Comparison of ENCODE assay signal across 1 cellular context in the genomic region with DNA sequence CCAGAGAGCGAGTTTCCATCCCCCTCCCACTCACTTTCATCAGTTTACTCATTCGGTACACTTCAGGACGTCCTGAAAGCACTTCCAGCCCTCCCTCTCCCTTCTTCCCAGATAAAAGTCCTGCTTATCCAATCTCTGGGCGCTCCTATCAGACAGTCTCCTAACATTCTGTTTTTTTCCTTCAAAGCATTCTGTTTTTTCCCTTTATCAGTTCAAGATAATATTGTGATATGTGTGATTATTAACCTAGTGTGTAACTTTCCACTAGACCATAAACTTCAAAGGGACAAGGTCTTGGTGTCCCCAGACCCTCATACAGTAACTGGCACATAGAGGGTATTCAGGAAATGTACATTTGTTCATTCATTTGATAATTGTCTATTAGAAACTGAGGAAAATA.
A peak's percentile ranks its signal among the peaks of the same experiment; 100 is the strongest.
TF ChIP-seq lines count a peak whose summit lies in the region.

No MANE protein-coding gene starts in this region.

TF ChIP-seq in HepG2, 621 proteins besides CTCF, POLR2A, EP300 and RAD21 (continued from another document and continues in another):
- TF ChIP-seq, protein P1, sequence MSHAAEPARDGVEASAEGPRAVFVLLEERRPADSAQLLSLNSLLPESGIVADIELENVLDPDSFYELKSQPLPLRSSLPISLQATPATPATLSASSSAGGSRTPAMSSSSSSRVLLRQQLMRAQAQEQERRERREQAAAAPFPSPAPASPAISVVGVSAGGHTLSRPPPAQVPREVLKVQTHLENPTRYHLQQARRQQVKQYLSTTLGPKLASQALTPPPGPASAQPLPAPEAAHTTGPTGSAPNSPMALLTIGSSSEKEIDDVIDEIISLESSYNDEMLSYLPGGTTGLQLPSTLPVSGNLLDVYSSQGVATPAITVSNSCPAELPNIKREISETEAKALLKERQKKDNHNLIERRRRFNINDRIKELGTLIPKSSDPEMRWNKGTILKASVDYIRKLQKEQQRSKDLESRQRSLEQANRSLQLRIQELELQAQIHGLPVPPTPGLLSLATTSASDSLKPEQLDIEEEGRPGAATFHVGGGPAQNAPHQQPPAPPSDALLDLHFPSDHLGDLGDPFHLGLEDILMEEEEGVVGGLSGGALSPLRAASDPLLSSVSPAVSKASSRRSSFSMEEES (CRISPR knock-in tag; IDR thresholded peaks at IDR 0.05) = no peak
- TF ChIP-seq SNAI1 (CRISPR knock-in tag; IDR thresholded peaks at IDR 0.05; ENCODE audit: borderline replicate concordance) (no peak), SALL1 (CRISPR knock-in tag; IDR thresholded peaks at IDR 0.05) (no peak), KDM5A (IDR thresholded peaks at IDR 0.05; ENCODE audit: borderline replicate concordance, low read length) (no peak), ZNF564 (CRISPR knock-in tag; IDR thresholded peaks at IDR 0.05) (no peak), ZNF333 (CRISPR knock-in tag; IDR thresholded peaks at IDR 0.05; ENCODE audit: borderline replicate concordance) (no peak), SIN3B (IDR thresholded peaks at IDR 0.05; ENCODE audit: low read length) (no peak), MED1 (CRISPR knock-in tag; IDR thresholded peaks at IDR 0.05) (peak; percentile 47; the same call in 1 of the 2 replicates), ZNF556 (CRISPR knock-in tag; IDR thresholded peaks at IDR 0.05; ENCODE audit: borderline replicate concordance) (0 out of 2 replicates have a peak, but pooled peaks have one; percentile 27), TCF7 (IDR thresholded peaks at IDR 0.05; ENCODE audit: low read depth) (peak; percentile 71), ZSCAN20 (CRISPR knock-in tag; IDR thresholded peaks at IDR 0.05; ENCODE audit: borderline replicate concordance) (no peak), ZNF33B (CRISPR knock-in tag; IDR thresholded peaks at IDR 0.05) (no peak), RXRB (CRISPR knock-in tag; IDR thresholded peaks at IDR 0.05; ENCODE audit: borderline replicate concordance) (0 out of 2 replicates have a peak, but pooled peaks have one; percentile 22), ZNF460 (CRISPR knock-in tag; IDR thresholded peaks at IDR 0.05; ENCODE audit: borderline replicate concordance) (no peak), ZFP1 (CRISPR knock-in tag; IDR thresholded peaks at IDR 0.05) (no peak), SETDB1 (CRISPR knock-in tag; IDR thresholded peaks at IDR 0.05; ENCODE audit: borderline replicate concordance) (no peak), NFATC3 (CRISPR knock-in tag; IDR thresholded peaks at IDR 0.05) (0 out of 2 replicates have a peak, but pooled peaks have one; percentile 72), PHF8 (CRISPR knock-in tag; IDR thresholded peaks at IDR 0.05) (no peak), NR2F6 (IDR thresholded peaks at IDR 0.05) (no peak), NR2F6 (CRISPR knock-in tag; IDR thresholded peaks at IDR 0.05) (peak; percentile 29; the same call in 1 of the 2 replicates), ZNF678 (CRISPR knock-in tag; IDR thresholded peaks at IDR 0.05) (no peak), HMG20A (CRISPR knock-in tag; IDR thresholded peaks at IDR 0.05; ENCODE audit: borderline replicate concordance) (no peak), MEIS1 (CRISPR knock-in tag; IDR thresholded peaks at IDR 0.05; ENCODE audit: borderline replicate concordance) (no peak), HNF4A (CRISPR knock-in tag; IDR thresholded peaks at IDR 0.05) (peak; percentile 39; the same call in 1 of the 2 replicates), ELF3 (CRISPR knock-in tag; IDR thresholded peaks at IDR 0.05) (peak; percentile 35; the same call in 1 of the 2 replicates), ESRRA (CRISPR knock-in tag; IDR thresholded peaks at IDR 0.05; ENCODE audit: low read depth) (no peak), FOXP1 (IDR thresholded peaks at IDR 0.05) (no peak), FOXP1 (CRISPR knock-in tag; IDR thresholded peaks at IDR 0.05) (no peak; the same call in 1 of the 2 replicates), BCL6 (CRISPR knock-in tag; IDR thresholded peaks at IDR 0.05) (peak; percentile 63), ZMYM4 (CRISPR knock-in tag; IDR thresholded peaks at IDR 0.05) (no peak; the same call in 1 of the 2 replicates)
- TF ChIP-seq, protein P2, sequence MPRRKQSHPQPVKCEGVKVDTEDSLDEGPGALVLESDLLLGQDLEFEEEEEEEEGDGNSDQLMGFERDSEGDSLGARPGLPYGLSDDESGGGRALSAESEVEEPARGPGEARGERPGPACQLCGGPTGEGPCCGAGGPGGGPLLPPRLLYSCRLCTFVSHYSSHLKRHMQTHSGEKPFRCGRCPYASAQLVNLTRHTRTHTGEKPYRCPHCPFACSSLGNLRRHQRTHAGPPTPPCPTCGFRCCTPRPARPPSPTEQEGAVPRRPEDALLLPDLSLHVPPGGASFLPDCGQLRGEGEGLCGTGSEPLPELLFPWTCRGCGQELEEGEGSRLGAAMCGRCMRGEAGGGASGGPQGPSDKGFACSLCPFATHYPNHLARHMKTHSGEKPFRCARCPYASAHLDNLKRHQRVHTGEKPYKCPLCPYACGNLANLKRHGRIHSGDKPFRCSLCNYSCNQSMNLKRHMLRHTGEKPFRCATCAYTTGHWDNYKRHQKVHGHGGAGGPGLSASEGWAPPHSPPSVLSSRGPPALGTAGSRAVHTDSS (CRISPR knock-in tag; conservative IDR thresholded peaks at IDR 0.05) = no peak
- TF ChIP-seq, protein P3, sequence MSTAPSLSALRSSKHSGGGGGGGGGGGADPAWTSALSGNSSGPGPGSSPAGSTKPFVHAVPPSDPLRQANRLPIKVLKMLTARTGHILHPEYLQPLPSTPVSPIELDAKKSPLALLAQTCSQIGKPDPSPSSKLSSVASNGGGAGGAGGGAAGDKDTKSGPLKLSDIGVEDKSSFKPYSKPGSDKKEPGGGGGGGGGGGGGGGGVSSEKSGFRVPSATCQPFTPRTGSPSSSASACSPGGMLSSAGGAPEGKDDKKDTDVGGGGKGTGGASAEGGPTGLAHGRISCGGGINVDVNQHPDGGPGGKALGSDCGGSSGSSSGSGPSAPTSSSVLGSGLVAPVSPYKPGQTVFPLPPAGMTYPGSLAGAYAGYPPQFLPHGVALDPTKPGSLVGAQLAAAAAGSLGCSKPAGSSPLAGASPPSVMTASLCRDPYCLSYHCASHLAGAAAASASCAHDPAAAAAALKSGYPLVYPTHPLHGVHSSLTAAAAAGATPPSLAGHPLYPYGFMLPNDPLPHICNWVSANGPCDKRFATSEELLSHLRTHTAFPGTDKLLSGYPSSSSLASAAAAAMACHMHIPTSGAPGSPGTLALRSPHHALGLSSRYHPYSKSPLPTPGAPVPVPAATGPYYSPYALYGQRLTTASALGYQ (CRISPR knock-in tag; IDR thresholded peaks at IDR 0.05) = no peak
- TF ChIP-seq, protein P4, sequence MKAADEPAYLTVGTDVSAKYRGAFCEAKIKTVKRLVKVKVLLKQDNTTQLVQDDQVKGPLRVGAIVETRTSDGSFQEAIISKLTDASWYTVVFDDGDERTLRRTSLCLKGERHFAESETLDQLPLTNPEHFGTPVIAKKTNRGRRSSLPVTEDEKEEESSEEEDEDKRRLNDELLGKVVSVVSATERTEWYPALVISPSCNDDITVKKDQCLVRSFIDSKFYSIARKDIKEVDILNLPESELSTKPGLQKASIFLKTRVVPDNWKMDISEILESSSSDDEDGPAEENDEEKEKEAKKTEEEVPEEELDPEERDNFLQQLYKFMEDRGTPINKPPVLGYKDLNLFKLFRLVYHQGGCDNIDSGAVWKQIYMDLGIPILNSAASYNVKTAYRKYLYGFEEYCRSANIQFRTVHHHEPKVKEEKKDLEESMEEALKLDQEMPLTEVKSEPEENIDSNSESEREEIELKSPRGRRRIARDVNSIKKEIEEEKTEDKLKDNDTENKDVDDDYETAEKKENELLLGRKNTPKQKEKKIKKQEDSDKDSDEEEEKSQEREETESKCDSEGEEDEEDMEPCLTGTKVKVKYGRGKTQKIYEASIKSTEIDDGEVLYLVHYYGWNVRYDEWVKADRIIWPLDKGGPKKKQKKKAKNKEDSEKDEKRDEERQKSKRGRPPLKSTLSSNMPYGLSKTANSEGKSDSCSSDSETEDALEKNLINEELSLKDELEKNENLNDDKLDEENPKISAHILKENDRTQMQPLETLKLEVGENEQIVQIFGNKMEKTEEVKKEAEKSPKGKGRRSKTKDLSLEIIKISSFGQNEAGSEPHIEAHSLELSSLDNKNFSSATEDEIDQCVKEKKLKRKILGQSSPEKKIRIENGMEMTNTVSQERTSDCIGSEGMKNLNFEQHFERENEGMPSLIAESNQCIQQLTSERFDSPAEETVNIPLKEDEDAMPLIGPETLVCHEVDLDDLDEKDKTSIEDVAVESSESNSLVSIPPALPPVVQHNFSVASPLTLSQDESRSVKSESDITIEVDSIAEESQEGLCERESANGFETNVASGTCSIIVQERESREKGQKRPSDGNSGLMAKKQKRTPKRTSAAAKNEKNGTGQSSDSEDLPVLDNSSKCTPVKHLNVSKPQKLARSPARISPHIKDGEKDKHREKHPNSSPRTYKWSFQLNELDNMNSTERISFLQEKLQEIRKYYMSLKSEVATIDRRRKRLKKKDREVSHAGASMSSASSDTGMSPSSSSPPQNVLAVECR (CRISPR knock-in tag; IDR thresholded peaks at IDR 0.05; ENCODE audit: borderline replicate concordance) = no peak
- TF ChIP-seq, protein P5, sequence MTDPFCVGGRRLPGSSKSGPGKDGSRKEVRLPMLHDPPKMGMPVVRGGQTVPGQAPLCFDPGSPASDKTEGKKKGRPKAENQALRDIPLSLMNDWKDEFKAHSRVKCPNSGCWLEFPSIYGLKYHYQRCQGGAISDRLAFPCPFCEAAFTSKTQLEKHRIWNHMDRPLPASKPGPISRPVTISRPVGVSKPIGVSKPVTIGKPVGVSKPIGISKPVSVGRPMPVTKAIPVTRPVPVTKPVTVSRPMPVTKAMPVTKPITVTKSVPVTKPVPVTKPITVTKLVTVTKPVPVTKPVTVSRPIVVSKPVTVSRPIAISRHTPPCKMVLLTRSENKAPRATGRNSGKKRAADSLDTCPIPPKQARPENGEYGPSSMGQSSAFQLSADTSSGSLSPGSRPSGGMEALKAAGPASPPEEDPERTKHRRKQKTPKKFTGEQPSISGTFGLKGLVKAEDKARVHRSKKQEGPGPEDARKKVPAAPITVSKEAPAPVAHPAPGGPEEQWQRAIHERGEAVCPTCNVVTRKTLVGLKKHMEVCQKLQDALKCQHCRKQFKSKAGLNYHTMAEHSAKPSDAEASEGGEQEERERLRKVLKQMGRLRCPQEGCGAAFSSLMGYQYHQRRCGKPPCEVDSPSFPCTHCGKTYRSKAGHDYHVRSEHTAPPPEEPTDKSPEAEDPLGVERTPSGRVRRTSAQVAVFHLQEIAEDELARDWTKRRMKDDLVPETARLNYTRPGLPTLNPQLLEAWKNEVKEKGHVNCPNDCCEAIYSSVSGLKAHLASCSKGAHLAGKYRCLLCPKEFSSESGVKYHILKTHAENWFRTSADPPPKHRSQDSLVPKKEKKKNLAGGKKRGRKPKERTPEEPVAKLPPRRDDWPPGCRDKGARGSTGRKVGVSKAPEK (CRISPR knock-in tag; IDR thresholded peaks at IDR 0.05; ENCODE audit: borderline replicate concordance) = 0 out of 2 replicates have a peak, but pooled peaks have one; percentile 72
- TF ChIP-seq, protein P6, sequence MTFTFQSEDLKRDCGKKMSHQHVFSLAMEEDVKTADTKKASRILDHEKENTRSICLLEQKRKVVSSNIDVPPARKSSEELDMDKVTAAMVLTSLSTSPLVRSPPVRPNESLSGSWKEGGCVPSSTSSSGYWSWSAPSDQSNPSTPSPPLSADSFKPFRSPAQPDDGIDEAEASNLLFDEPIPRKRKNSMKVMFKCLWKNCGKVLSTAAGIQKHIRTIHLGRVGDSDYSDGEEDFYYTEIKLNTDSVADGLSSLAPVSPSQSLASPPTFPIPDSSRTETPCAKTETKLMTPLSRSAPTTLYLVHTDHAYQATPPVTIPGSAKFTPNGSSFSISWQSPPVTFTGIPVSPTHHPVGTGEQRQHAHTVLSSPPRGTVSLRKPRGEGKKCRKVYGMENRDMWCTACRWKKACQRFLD (CRISPR knock-in tag; IDR thresholded peaks at IDR 0.05; ENCODE audit: borderline replicate concordance) = no peak
- TF ChIP-seq, protein P7, sequence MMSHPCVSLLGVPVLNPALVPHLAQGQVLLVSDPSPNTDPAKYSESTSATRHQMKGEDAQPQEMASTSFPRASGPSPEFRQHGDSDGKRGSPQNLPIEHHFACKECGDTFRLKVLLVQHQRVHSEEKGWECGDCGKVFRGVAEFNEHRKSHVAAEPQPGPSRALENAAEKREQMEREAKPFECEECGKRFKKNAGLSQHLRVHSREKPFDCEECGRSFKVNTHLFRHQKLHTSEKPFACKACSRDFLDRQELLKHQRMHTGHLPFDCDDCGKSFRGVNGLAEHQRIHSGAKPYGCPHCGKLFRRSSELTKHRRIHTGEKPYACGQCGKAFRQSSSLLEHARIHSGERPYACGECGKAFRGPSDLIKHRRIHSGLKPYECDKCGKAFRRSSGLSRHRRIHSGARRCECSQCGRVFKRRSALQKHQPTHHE (CRISPR knock-in tag; IDR thresholded peaks at IDR 0.05; ENCODE audit: borderline replicate concordance) = no peak
- TF ChIP-seq, protein P8, sequence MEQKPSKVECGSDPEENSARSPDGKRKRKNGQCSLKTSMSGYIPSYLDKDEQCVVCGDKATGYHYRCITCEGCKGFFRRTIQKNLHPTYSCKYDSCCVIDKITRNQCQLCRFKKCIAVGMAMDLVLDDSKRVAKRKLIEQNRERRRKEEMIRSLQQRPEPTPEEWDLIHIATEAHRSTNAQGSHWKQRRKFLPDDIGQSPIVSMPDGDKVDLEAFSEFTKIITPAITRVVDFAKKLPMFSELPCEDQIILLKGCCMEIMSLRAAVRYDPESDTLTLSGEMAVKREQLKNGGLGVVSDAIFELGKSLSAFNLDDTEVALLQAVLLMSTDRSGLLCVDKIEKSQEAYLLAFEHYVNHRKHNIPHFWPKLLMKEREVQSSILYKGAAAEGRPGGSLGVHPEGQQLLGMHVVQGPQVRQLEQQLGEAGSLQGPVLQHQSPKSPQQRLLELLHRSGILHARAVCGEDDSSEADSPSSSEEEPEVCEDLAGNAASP (CRISPR knock-in tag; IDR thresholded peaks at IDR 0.05; ENCODE audit: borderline replicate concordance) = peak; percentile 57; the same call in 1 of the 2 replicates
- TF ChIP-seq, protein P9, sequence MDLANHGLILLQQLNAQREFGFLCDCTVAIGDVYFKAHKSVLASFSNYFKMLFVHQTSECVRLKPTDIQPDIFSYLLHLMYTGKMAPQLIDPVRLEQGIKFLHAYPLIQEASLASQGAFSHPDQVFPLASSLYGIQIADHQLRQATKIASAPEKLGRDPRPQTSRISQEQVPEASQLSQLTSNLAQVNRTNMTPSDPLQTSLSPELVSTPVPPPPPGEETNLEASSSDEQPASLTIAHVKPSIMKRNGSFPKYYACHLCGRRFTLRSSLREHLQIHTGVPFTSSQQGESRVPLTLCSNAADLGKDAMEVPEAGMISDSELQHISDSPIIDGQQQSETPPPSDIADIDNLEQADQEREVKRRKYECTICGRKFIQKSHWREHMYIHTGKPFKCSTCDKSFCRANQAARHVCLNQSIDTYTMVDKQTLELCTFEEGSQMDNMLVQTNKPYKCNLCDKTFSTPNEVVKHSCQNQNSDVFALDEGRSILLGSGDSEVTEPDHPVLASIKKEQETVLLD (CRISPR knock-in tag; IDR thresholded peaks at IDR 0.05; ENCODE audit: low read depth) = no peak
- TF ChIP-seq, protein P10, sequence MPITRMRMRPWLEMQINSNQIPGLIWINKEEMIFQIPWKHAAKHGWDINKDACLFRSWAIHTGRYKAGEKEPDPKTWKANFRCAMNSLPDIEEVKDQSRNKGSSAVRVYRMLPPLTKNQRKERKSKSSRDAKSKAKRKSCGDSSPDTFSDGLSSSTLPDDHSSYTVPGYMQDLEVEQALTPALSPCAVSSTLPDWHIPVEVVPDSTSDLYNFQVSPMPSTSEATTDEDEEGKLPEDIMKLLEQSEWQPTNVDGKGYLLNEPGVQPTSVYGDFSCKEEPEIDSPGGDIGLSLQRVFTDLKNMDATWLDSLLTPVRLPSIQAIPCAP (CRISPR knock-in tag; IDR thresholded peaks at IDR 0.05; ENCODE audit: low read depth) = no peak
